In the genomic region with DNA sequence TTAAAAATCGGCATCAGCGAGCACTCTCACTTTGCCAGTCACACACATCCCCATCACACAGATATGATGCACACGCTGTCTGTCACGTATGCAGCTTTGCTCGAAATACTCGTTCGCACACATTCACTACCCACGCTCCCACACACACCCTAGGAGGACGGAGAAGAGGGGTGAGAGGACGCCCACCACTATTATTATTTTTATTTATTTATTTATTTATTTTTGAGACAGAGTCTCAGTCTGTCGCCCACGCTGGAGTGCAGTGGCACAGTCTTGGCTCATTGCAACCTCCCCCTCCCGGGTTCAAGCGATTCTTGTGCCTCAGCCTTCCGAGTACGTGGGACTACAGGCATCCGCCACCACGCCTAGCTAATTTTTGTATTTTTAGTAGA, we compare ENCODE assay signal across 1 cellular context.
TF ChIP-seq lines count a peak whose summit lies in the region.

No MANE protein-coding gene starts in this region.

TF ChIP-seq in HCT116, 20 proteins besides CTCF, POLR2A, EP300 and RAD21:
- TF ChIP-seq ZNF274 (IDR thresholded peaks at IDR 0.05; ENCODE audit: low read depth, low read length): no peak
- no peak for TF ChIP-seq FOSL1 (IDR thresholded peaks at IDR 0.05; ENCODE audit: low read depth)
- TF ChIP-seq ZFX (IDR thresholded peaks at IDR 0.05): no peak
- no peak for TF ChIP-seq SIN3A (IDR thresholded peaks at IDR 0.05; ENCODE audit: low read depth)
- TF ChIP-seq, protein P1, sequence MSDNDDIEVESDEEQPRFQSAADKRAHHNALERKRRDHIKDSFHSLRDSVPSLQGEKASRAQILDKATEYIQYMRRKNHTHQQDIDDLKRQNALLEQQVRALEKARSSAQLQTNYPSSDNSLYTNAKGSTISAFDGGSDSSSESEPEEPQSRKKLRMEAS (IDR thresholded peaks at IDR 0.05): no peak
- TF ChIP-seq CEBPB (IDR thresholded peaks at IDR 0.05; ENCODE audit: low read depth): no peak
- TF ChIP-seq EZH2 (IDR thresholded peaks at IDR 0.05): no peak
- no peak for TF ChIP-seq TCF7L2 (IDR thresholded peaks at IDR 0.05; ENCODE audit: borderline replicate concordance, extremely low read depth, insufficient read depth, insufficient read length)
